ENCODE assay signal across 8 cellular contexts in the genomic region with DNA sequence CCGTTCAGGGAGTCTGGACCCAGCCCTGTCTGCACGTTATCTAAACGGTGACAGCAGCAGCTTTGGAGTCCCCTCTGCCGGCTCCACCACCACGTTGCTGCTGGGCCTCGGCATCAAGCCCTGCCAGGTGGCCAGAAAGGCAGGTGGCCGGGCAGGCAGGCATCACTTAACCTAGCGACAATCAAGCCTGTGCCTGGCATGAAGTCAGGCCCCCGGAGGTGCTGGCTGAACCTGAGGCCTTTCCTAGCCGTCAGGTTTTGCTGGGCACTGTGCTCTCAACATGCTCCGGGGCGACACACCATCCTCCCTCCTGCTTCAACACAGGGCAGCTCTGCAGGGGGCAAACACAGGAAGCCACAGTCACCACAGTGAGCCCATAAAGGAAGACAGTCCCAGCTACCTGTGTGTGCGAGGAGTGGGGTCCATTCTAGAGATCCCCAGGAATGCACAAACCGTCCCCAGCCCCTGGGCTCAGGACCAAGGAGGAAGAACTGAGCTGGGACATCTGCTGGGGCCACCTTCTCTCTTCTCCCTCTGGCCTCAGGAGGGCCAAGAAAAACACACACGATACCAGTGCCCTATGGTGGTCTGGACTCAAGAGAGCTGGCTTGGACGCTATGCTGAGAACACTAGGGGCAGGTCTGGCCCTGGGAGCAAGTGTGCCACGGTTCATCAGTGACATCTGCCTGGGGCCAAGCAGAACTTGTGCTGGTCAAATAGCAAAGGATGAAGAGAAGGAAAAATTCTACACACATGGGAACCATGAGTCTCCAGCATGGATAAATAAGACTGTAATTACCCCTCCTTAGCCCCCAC. TPM values are rescaled to one million over a fixed set of nuclear protein-coding genes. Genes with fewer than 3 reads are reported as not detected.
DNase-seq lines count a peak whose midpoint lies in the region; ATAC-seq and TF ChIP-seq lines count a peak whose summit lies in the region.

No MANE protein-coding gene starts in this region.

- CTCF ChIA-PET in activated CD8-positive, alpha-beta T cell treated with anti-CD3 and anti-CD28 coated beads for 36 hours (lab: Charles Lee): interaction anchor here (1.1 to 11.1 kb wide), 9 partner anchors 14 to 55 kb away, joined by 3 to 88 read pairs (median 7); a partner anchor contains a TSS

- ATAC-seq in GM21447 (IDR thresholded peaks at IDR 0.05; ENCODE audit: unreplicated experiment) (peak; percentile 26), right cardiac atrium (no peak), left ventricle myocardium superior (no peak)
- peak; percentile 45 for ATAC-seq in activated CD8-positive, alpha-beta T cell treated with anti-CD3 and anti-CD28 coated beads for 36 hours

- POLR2A ChIA-PET in activated CD8-positive, alpha-beta T cell treated with anti-CD3 and anti-CD28 coated beads for 36 hours (lab: Charles Lee): interaction anchor here (0.8 to 12.8 kb wide), 8 partner anchors 17 to 46 kb away, joined by 3 to 167 read pairs (median 28); a partner anchor contains a TSS

- H3K27me3 ChIP-seq in spleen (replicated peaks in 1 of 7): no peaks in the 10 kb centered on the region
- no peaks in the 10 kb centered on the region for H3K27me3 ChIP-seq in right cardiac atrium (ENCODE audit: control insufficient read depth, insufficient read depth)

- no peaks in the 10 kb centered on the region for H3K27me3 Mint-ChIP-seq in activated CD8-positive, alpha-beta T cell treated with anti-CD3 and anti-CD28 coated beads for 36 hours

- intact Hi-C loops in activated CD8-positive, alpha-beta T cell treated with anti-CD3 and anti-CD28 coated beads for 36 hours (cut with micrococcal nuclease): loop anchor here (5.0 kb wide), 1 partner anchor 44 kb away; a partner anchor contains a TSS
- intact Hi-C loops in spleen (cut with DNase I; ENCODE audit: low total_unique reads) (no loop called here), right cardiac atrium (cut with DNase I) (no loop called here), left ventricle myocardium superior (cut with micrococcal nuclease) (no loop called here)

- H3K4me3 ChIP-seq in spleen: peak overlapping the region in 7 of 8 donors; percentile 3 to 56 (median 8)
- H3K4me3 ChIP-seq in right cardiac atrium (ENCODE audit: low read length): no peak overlapping the region

- WGBS in spleen, 5 donors: 26 to 56% (median 31%) methylated on average over 10 to 17 of the region's 17 CpGs
- WGBS in right cardiac atrium: 59% methylated on average over 17 of the region's 17 CpGs

- no peak for TF ChIP-seq CTCF in activated CD8-positive, alpha-beta T cell treated with anti-CD3 and anti-CD28 coated beads for 36 hours (IDR thresholded peaks at IDR 0.05)
- no peak for TF ChIP-seq CTCF in spleen (IDR thresholded peaks at IDR 0.05 in 8 of 11, conservative IDR thresholded peaks at IDR 0.05 in 3 of 11)

- H3K27ac ChIP-seq in spleen (peak overlapping the region; percentile 35 to 86 (median 69)), right cardiac atrium (ENCODE audit: low read length) (no peak overlapping the region)

- H3K4me3 Mint-ChIP-seq in activated CD8-positive, alpha-beta T cell treated with anti-CD3 and anti-CD28 coated beads for 36 hours: peak overlapping the region; percentile 49

- peaks cover 15% of the 10 kb centered on the region for H3K36me3 Mint-ChIP-seq in activated CD8-positive, alpha-beta T cell treated with anti-CD3 and anti-CD28 coated beads for 36 hours (ENCODE audit: low read depth)

- DNase-seq in DMS79 treated with DMSO at 0.1 percent for 48 hours (lab: John Stamatoyannopoulos, UW) (peak; percentile 90), Kasumi-1 (lab: John Stamatoyannopoulos, UW) (peak; percentile 31 to 40), spleen (peak; percentile 84), right cardiac atrium (no peak), left ventricle myocardium superior (no peak), HPDE6-E6E7 (ENCODE audit: extremely low spot score) (no peak)
- peak; percentile 77 for DNase-seq in activated CD8-positive, alpha-beta T cell treated with anti-CD3 and anti-CD28 coated beads for 36 hours

- peak overlapping the region; percentile 90 for H3K27ac Mint-ChIP-seq in activated CD8-positive, alpha-beta T cell treated with anti-CD3 and anti-CD28 coated beads for 36 hours

- H3K4me1 ChIP-seq in spleen (peaks cover 78 to 100% (median 100%) of the 10 kb centered on the region in 6 donors), right cardiac atrium (ENCODE audit: control insufficient read depth, insufficient read depth, low read length) (peaks cover 9% of the 10 kb centered on the region)

- peaks cover 0 to 24% (median 0%) of the 10 kb centered on the region in 6 donors for H3K36me3 ChIP-seq in spleen

- H3K9me3 Mint-ChIP-seq in activated CD8-positive, alpha-beta T cell treated with anti-CD3 and anti-CD28 coated beads for 36 hours: no peaks in the 10 kb centered on the region

- H3K4me1 Mint-ChIP-seq in activated CD8-positive, alpha-beta T cell treated with anti-CD3 and anti-CD28 coated beads for 36 hours (ENCODE audit: low read depth): peaks cover 98% of the 10 kb centered on the region

- H3K9me3 ChIP-seq in spleen: no peaks in the 10 kb centered on the region
- H3K9me3 ChIP-seq in right cardiac atrium (ENCODE audit: control insufficient read depth, low read length): no peaks in the 10 kb centered on the region

- no peak for TF ChIP-seq POLR2A in spleen (IDR thresholded peaks at IDR 0.05)

RNA-seq across cellular contexts. Expression of a gene that starts 44.7 kb away (rescaled TPM):
- 10 to 100 TPM; 83.6 to 87.8 TPM for total RNA-seq in activated CD8-positive, alpha-beta T cell treated with anti-CD3 and anti-CD28 coated beads for 36 hours
- total RNA-seq in spleen: 100 to 1,000 TPM in 6 of 7 donors, 10 to 100 TPM in 1; 96.4 to 136 (median 107) TPM
- polyA plus RNA-seq in spleen: 10 to 100 TPM; 23.2 to 38.4 (median 29.8) TPM
- total RNA-seq in right cardiac atrium: 1 to 10 TPM; 2.5 to 5.4 (median 4.8) TPM
- polyA plus RNA-seq in right cardiac atrium: 2.5 TPM
- 3.2 TPM for total RNA-seq in left ventricle myocardium superior

Comparison
In these comparisons a context has a peak if more than half of its experiments do, and no peak if none do; other contexts are left out.
1. DNase-seq: peak in DMS79 treated with DMSO at 0.1 percent for 48 hours (single experiment), Kasumi-1 (2 of 2), activated CD8-positive, alpha-beta T cell treated with anti-CD3 and anti-CD28 coated beads for 36 hours (single experiment) and spleen (single experiment); none in right cardiac atrium (0 of 3), left ventricle myocardium superior (single experiment) and HPDE6-E6E7 (single experiment).
2. ATAC-seq: peak in GM21447 (single experiment) and activated CD8-positive, alpha-beta T cell treated with anti-CD3 and anti-CD28 coated beads for 36 hours (single experiment); none in right cardiac atrium (0 of 2) and left ventricle myocardium superior (single experiment).
3. RNA of a gene that starts 44.7 kb away (total RNA-seq): 96.4 to 136 TPM in spleen and 83.6 to 87.8 TPM in activated CD8-positive, alpha-beta T cell treated with anti-CD3 and anti-CD28 coated beads for 36 hours; 2.5 to 5.4 TPM in right cardiac atrium and 3.2 TPM in left ventricle myocardium superior (single experiment); every median in the first group is over 10 times any median in the second.